8 cellular contexts compared by ENCODE assay signal in the genomic region with DNA sequence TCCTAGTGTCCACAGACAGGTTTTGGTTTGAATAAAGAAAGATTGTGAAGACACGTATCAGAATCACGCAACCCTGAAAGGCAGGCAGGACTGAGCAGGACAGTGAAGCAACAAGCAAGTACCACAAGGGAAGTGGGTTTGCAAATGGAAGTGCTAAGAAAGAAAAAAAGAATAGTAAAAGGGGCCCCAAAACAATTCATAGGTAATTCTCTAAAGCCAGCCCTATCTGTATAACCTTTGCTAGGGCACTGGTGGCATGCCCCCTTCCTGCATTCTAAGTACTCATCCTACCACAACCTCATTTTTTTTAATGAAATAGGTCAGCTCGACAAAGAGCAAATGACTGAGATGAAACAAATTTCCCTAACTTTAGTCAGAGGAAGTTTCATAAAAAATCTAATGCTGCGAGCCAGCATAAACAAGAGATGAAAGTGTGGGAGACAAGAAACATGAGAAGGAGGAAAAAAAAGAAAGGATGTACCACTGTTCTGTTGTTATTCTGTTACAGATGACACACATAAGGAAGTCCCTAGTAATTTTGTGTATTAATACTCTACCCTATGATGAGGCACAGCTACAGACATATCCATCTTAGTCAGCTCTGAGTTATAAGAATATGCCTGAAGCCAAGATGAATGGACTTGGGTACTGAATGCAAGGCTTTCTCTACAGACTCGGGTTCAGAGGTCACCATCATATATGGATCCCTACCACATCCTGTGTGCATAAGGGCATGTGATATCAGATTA. TPM values are rescaled to one million over a fixed set of nuclear protein-coding genes. Genes with fewer than 3 reads are reported as not detected.
DNase-seq lines count a peak whose midpoint lies in the region; ATAC-seq and TF ChIP-seq lines count a peak whose summit lies in the region.

No MANE protein-coding gene starts in this region.

- H2BK5ac ChIP-seq in mesenchymal stem cell (ENCODE audit: low read depth, low read length, poor library complexity, severe bottlenecking), result no peak overlapping the region

- no peaks in the 10 kb centered on the region for H3K27me3 ChIP-seq in mesenchymal stem cell (ENCODE audit: control insufficient read depth in 1 of 2, insufficient read depth in 1 of 2, low read length in 2 of 2)

- no peak overlapping the region for H3K9ac ChIP-seq in mesenchymal stem cell (ENCODE audit: low read length)

- no peak overlapping the region for H3K23ac ChIP-seq in mesenchymal stem cell (ENCODE audit: low read length in 2 of 2)

- WGBS in mesenchymal stem cell, result 100% methylated on average over 4 of the region's 5 CpGs

- no peak overlapping the region for H3K4me2 ChIP-seq in mesenchymal stem cell (ENCODE audit: low read length, poor library complexity, severe bottlenecking)

- H3K4me1 ChIP-seq in mesenchymal stem cell (ENCODE audit: control insufficient read depth, insufficient read depth, low read depth, low read length), result no peaks in the 10 kb centered on the region

- H3K36me3 ChIP-seq in mesenchymal stem cell (ENCODE audit: control insufficient read depth in 1 of 2, insufficient read depth in 2 of 2, low read depth in 1 of 2, low read length in 2 of 2), result no peaks in the 10 kb centered on the region

- H2BK15ac ChIP-seq in mesenchymal stem cell (ENCODE audit: low read depth, poor library complexity, severe bottlenecking), result no peak overlapping the region

- peak; percentile 23 for DNase-seq in activated CD4-positive, alpha-beta T cell treated with anti-CD3 and anti-CD28 coated beads for 48 hours
- DNase-seq in activated CD4-positive, alpha-beta T cell treated with anti-CD3 and anti-CD28 coated beads, Interleukin-2, amount 50 U/mL, for 4 hours, result no peak
- DNase-seq in SKM-1 (lab: John Stamatoyannopoulos, UW; ENCODE audit: unreplicated experiment), result peak; percentile 39
- DNase-seq in fibroblast of pulmonary artery (ENCODE audit: low read depth), result peak; percentile 66
- no peak for DNase-seq in NCI-H2107 treated with DMSO at 0.1 percent for 48 hours (lab: John Stamatoyannopoulos, UW; ENCODE audit: unreplicated experiment)
- DNase-seq in NCI-H2081 (lab: John Stamatoyannopoulos, UW), result no peak
- DNase-seq in mesenchymal stem cell, result no peak

- H4K8ac ChIP-seq in mesenchymal stem cell (ENCODE audit: low read length), result no peak overlapping the region

- no peak overlapping the region for H2BK120ac ChIP-seq in mesenchymal stem cell (ENCODE audit: low read depth, low read length)

- H3K4me3 ChIP-seq in fibroblast of pulmonary artery (replicated peaks; ENCODE audit: low read depth, low read length) (no peak overlapping the region), mesenchymal stem cell (ENCODE audit: insufficient read depth in 1 of 2, low read depth in 1 of 2, low read length in 2 of 2) (no peak overlapping the region)

- no peak overlapping the region for H3K4ac ChIP-seq in mesenchymal stem cell (ENCODE audit: low read depth in 1 of 2, low read length in 2 of 2)

- H3K9me3 ChIP-seq in mesenchymal stem cell (ENCODE audit: control insufficient read depth, low read length), result no peaks in the 10 kb centered on the region

- H3K14ac ChIP-seq in mesenchymal stem cell (ENCODE audit: low read length in 2 of 2), result no peak overlapping the region

- no peak overlapping the region for H3K27ac ChIP-seq in mesenchymal stem cell (ENCODE audit: low read length, poor library complexity, severe bottlenecking)

- peak; percentile 79 for ATAC-seq in HG02852 (IDR thresholded peaks at IDR 0.05; ENCODE audit: unreplicated experiment)

- TF ChIP-seq CTCF in fibroblast of pulmonary artery (IDR thresholded peaks at IDR 0.05; ENCODE audit: low read length, missing control alignments), result no peak

- H3K18ac ChIP-seq in mesenchymal stem cell (ENCODE audit: low read depth in 1 of 2, low read length in 2 of 2), result no peak overlapping the region

- H2BK12ac ChIP-seq in mesenchymal stem cell (ENCODE audit: low read length in 2 of 2), result no peak overlapping the region

- no peak overlapping the region for H2AFZ ChIP-seq in mesenchymal stem cell (ENCODE audit: low read depth, low read length)

- H3K79me1 ChIP-seq in mesenchymal stem cell (replicated peaks; ENCODE audit: low read length, poor library complexity, severe bottlenecking), result peaks cover 4% of the 10 kb centered on the region

- H4K91ac ChIP-seq in mesenchymal stem cell (ENCODE audit: low read length), result no peak overlapping the region

- H2AK5ac ChIP-seq in mesenchymal stem cell (ENCODE audit: low read length, severe bottlenecking), result no peak overlapping the region

RNA-seq across cellular contexts. Expression of a gene that starts 32.2 kb away (rescaled TPM):
- polyA plus RNA-seq in mesenchymal stem cell (2013, experiment 1 of 2), result 0.61 TPM
- 0.63 TPM for polyA plus RNA-seq in mesenchymal stem cell (2013, experiment 2 of 2)

Comparison
In these comparisons a context has a peak if more than half of its experiments do, and no peak if none do; other contexts are left out.
1. DNase-seq: peak in activated CD4-positive, alpha-beta T cell treated with anti-CD3 and anti-CD28 coated beads for 48 hours (single experiment), SKM-1 (single experiment) and fibroblast of pulmonary artery (single experiment); none in activated CD4-positive, alpha-beta T cell treated with anti-CD3 and anti-CD28 coated beads, Interleukin-2, amount 50 U/mL, for 4 hours (0 of 2), NCI-H2107 treated with DMSO at 0.1 percent for 48 hours (single experiment), NCI-H2081 (0 of 2) and mesenchymal stem cell (single experiment).